In the genomic region with DNA sequence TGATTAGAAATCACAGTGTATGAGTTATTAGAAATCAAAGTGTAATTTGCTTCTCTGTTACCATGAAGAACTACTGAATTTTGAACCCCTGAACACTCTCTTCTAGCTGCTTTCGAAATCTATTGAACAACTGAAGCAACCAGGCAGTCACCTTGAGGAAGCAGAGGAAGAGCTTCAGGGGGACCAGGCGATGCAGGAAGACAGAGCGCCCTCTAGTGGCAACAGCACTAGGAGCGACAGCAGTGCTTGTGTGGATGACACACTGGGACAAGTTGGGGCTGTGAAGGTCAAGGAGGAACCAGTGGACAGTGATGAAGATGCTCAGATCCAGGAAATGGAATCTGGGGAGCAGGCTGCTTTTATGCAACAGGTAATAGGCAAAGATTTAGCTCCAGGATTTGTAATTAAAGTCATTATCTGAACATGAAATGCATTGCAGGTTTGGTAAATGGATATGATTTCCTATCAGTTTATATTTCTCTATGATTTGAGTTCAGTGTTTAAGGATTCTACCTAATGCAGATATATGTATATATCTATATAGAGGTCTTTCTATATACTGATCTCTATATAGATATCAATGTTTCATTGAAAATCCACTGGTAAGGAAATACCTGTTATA, we compare ENCODE assay signal across 7 cellular contexts.
A peak's percentile ranks its signal among the peaks of the same experiment; 100 is the strongest.
DNase-seq lines count a peak whose midpoint lies in the region; ATAC-seq and TF ChIP-seq lines count a peak whose summit lies in the region.

No MANE protein-coding gene starts in this region.

- H3K36me3 ChIP-seq in SU-DHL-6 (ENCODE audit: low read length) (no peaks in the 10 kb centered on the region), left ventricle myocardium inferior (no peaks in the 10 kb centered on the region)

- H3K27me3 Mint-ChIP-seq in activated naive CD8-positive, alpha-beta T cell treated with anti-CD3 and anti-CD28 coated beads, Interleukin-2, amount 50 U/mL, for 24 hours = no peaks in the 10 kb centered on the region

- H3K27ac Mint-ChIP-seq in activated naive CD8-positive, alpha-beta T cell treated with anti-CD3 and anti-CD28 coated beads, Interleukin-2, amount 50 U/mL, for 24 hours = no peak overlapping the region

- peak; percentile 99 for ATAC-seq in GM18498 (IDR thresholded peaks at IDR 0.05; ENCODE audit: unreplicated experiment)
- peak; percentile 99 for ATAC-seq in HG02623 (IDR thresholded peaks at IDR 0.05; ENCODE audit: unreplicated experiment)
- ATAC-seq in activated naive CD8-positive, alpha-beta T cell treated with anti-CD3 and anti-CD28 coated beads, Interleukin-2, amount 50 U/mL, for 24 hours = peak; percentile 77

- no peaks in the 10 kb centered on the region for H3K9me3 Mint-ChIP-seq in activated naive CD8-positive, alpha-beta T cell treated with anti-CD3 and anti-CD28 coated beads, Interleukin-2, amount 50 U/mL, for 24 hours

- no peaks in the 10 kb centered on the region for H3F3A ChIP-seq in SU-DHL-6 (ENCODE audit: insufficient read depth)

- H4K20me1 ChIP-seq in SU-DHL-6 (ENCODE audit: low read depth, low read length) = no peaks in the 10 kb centered on the region

- no peak overlapping the region for H3K4me2 ChIP-seq in SU-DHL-6 (ENCODE audit: low read depth, low read length, poor library complexity, severe bottlenecking)

- H3K4me3 ChIP-seq in NB4 (ENCODE audit: low read depth, low read length) (no peak overlapping the region), SU-DHL-6 (ENCODE audit: insufficient read depth, low read length, poor library complexity, severe bottlenecking) (no peak overlapping the region), left ventricle myocardium inferior (no peak overlapping the region)

- TF ChIP-seq CTCF in NB4 (IDR thresholded peaks at IDR 0.05; ENCODE audit: low read depth, low read length) = peak; percentile 99
- peak; percentile 99 for TF ChIP-seq CTCF in SU-DHL-6 (IDR thresholded peaks at IDR 0.05; ENCODE audit: insufficient read depth, low read length, poor library complexity, severe bottlenecking)
- TF ChIP-seq CTCF in left ventricle myocardium inferior (IDR thresholded peaks at IDR 0.05; ENCODE audit: borderline replicate concordance) = peak; percentile 95

- no peak overlapping the region for H3K27ac ChIP-seq in SU-DHL-6 (ENCODE audit: low read depth, low read length)
- no peak overlapping the region for H3K27ac ChIP-seq in left ventricle myocardium inferior (replicated peaks)

- no peak overlapping the region for H3K9ac ChIP-seq in SU-DHL-6 (ENCODE audit: low read length)

- no peak overlapping the region for H3K4me3 Mint-ChIP-seq in activated naive CD8-positive, alpha-beta T cell treated with anti-CD3 and anti-CD28 coated beads, Interleukin-2, amount 50 U/mL, for 24 hours

- no peak for TF ChIP-seq POLR2A in NB4 (IDR thresholded peaks at IDR 0.05; ENCODE audit: extremely low read depth, insufficient read length)

- peaks cover 2% of the 10 kb centered on the region for H3K4me1 Mint-ChIP-seq in activated naive CD8-positive, alpha-beta T cell treated with anti-CD3 and anti-CD28 coated beads, Interleukin-2, amount 50 U/mL, for 24 hours

- H3K27me3 ChIP-seq in SU-DHL-6 (ENCODE audit: low read length) = no peaks in the 10 kb centered on the region
- H3K27me3 ChIP-seq in left ventricle myocardium inferior (ENCODE audit: low read depth) = no peaks in the 10 kb centered on the region

- no peaks in the 10 kb centered on the region for H3K79me2 ChIP-seq in SU-DHL-6 (ENCODE audit: insufficient read depth, low read length)

- H2AFZ ChIP-seq in SU-DHL-6 (ENCODE audit: low read depth, low read length, severe bottlenecking) = no peak overlapping the region

- intact Hi-C loops in left ventricle myocardium inferior (cut with micrococcal nuclease) = loop anchor here (5.0 kb wide), 1 partner anchor 309 kb away; no protein-coding TSS in a partner anchor

- H3K9me3 ChIP-seq in SU-DHL-6 (ENCODE audit: insufficient read depth, low read length) (no peaks in the 10 kb centered on the region), left ventricle myocardium inferior (replicated peaks) (no peaks in the 10 kb centered on the region)

- no peaks in the 10 kb centered on the region for H3K36me3 Mint-ChIP-seq in activated naive CD8-positive, alpha-beta T cell treated with anti-CD3 and anti-CD28 coated beads, Interleukin-2, amount 50 U/mL, for 24 hours (ENCODE audit: low read depth)

- no peaks in the 10 kb centered on the region for H3K9me2 ChIP-seq in SU-DHL-6 (replicated peaks; ENCODE audit: insufficient read depth, low read length)

- DNase-seq in NB4 (ENCODE audit: low read depth) = peak; percentile 90
- peak; percentile 75 for DNase-seq in activated naive CD8-positive, alpha-beta T cell treated with anti-CD3 and anti-CD28 coated beads, Interleukin-2, amount 50 U/mL, for 24 hours
- DNase-seq in left ventricle myocardium inferior = peak; percentile 71
- DNase-seq in retina = peak; percentile 67

- H3K4me1 ChIP-seq in left ventricle myocardium inferior = peaks cover 22% of the 10 kb centered on the region
